ENCODE assay signal across 20 cellular contexts in genomic region chr14:23232241-23232808, GRCh38. TPM values are rescaled to one million over a fixed set of nuclear protein-coding genes. Genes with fewer than 3 reads are reported as not detected.
"Had no signal": no experiment of that assay in that cellular context is flagged by ENCODE, and none has a peak within 500 bp of the region (broad histone marks: within the 10 kb centered on the region; RNA-seq: fewer than 3 reads in every experiment).

No MANE protein-coding gene starts in this region.

RNA-seq across cellular contexts. Expression of gene RNF212B, which starts 5.4 kb away (rescaled TPM):
- total RNA-seq: activated naive CD4-positive, alpha-beta T cell treated with anti-CD3 and anti-CD28 coated beads for 36 hours; activated naive CD4-positive, alpha-beta T cell treated with anti-CD3 and anti-CD28 coated beads, Interleukin-2, amount 50 U/mL, for 72 hours; activated naive CD8-positive, alpha-beta T cell treated with anti-CD3 and anti-CD28 coated beads for 36 hours; activated naive CD8-positive, alpha-beta T cell treated with anti-CD3 and anti-CD28 coated beads, Interleukin-2, amount 10 ng/mL, durations not matched to agents 7 days and 5 days; activated T-cell treated with anti-CD3 and anti-CD28 coated beads, Interleukin-2, amount 50 U/mL, for 4 hours; activated T-cell treated with anti-CD3 and anti-CD28 coated beads, Interleukin-2, amount 50 U/mL, for 72 hours; activated T-helper 1 cell treated with anti-CD3 and anti-CD28 coated beads, Interleukin-12 subunit alpha, Interleukin-12 subunit beta, Interleukin-2, Interleukin-4 antibody, amounts not matched to agents 30 ng/mL and 10 ng/mL and 1 ng/mL, durations not matched to agents 14 hours and 24 hours and 36 hours; activated T-helper 17 cell treated with anti-CD3 and anti-CD28 coated beads, Interleukin-2, amount 50 U/mL, for 72 hours; activated T-helper 2 cell treated with anti-CD3 and anti-CD28 coated beads, Interferon-gamma antibody, Interleukin-2, Interleukin-4, amounts not matched to agents 10 μg/mL and 5 μg/mL and 100 μg/mL, durations not matched to agents 14 hours and 24 hours and 36 hours; adrenal gland; aorta; ascending aorta; astrocyte; body of pancreas; breast epithelium; bronchial epithelial cell; cardiac muscle cell; cardiac septum; cerebellum; chondrocyte had no signal

RNA-seq across cellular contexts. Expression of gene SLC7A8, which starts 48.9 kb away (rescaled TPM):
- total RNA-seq: activated T-helper 1 cell treated with anti-CD3 and anti-CD28 coated beads, Interleukin-12 subunit alpha, Interleukin-12 subunit beta, Interleukin-2, Interleukin-4 antibody, amounts not matched to agents 30 ng/mL and 10 ng/mL and 1 ng/mL, durations not matched to agents 14 hours and 24 hours and 36 hours had no signal
